ENCODE assay signal across 1 cellular context in genomic region chr1:219539645-219540254, GRCh38.
TF ChIP-seq lines count a peak whose summit lies in the region.

No MANE protein-coding gene starts in this region.

TF ChIP-seq in GM23338, 12 proteins besides CTCF, POLR2A, EP300 and RAD21 (continued from another document):
- TF ChIP-seq ETS1 (IDR thresholded peaks at IDR 0.05) = no peak
- no peak for TF ChIP-seq STAT1 (IDR thresholded peaks at IDR 0.05; ENCODE audit: unreplicated experiment)
- TF ChIP-seq ZNF331 (CRISPR knock-in tag; IDR thresholded peaks at IDR 0.05; ENCODE audit: low read depth) = no peak
- TF ChIP-seq EZH2 (IDR thresholded peaks at IDR 0.05; ENCODE audit: low read depth, unreplicated experiment) = no peak
- TF ChIP-seq REST (IDR thresholded peaks at IDR 0.05; ENCODE audit: unreplicated experiment) = no peak
- no peak for TF ChIP-seq JUNB (IDR thresholded peaks at IDR 0.05; ENCODE audit: unreplicated experiment)
- no peak for TF ChIP-seq POLR2AphosphoS5 (IDR thresholded peaks at IDR 0.05; ENCODE audit: low read depth)
- no peak for TF ChIP-seq ZNF114 (CRISPR knock-in tag; IDR thresholded peaks at IDR 0.05)
